ENCODE assay signal across 15 cellular contexts in genomic region chr10:74743401-74743800, GRCh38.
DNase-seq lines count a peak whose midpoint lies in the region; ATAC-seq, FAIRE-seq and TF ChIP-seq lines count a peak whose summit lies in the region.
"Had no signal": no experiment of that assay in that cellular context is flagged by ENCODE, and none has a peak within 500 bp of the region (broad histone marks: within the 10 kb centered on the region; RNA-seq: fewer than 3 reads in every experiment).

No MANE protein-coding gene starts in this region.

- in situ Hi-C loops in GM13976 (cut with MboI; ENCODE audit: low sequenced_read_pairs, unreplicated experiment): loop anchor here (10.0 kb wide), 2 partner anchors 281 to 351 kb away; a partner anchor contains a TSS

- H3K4me3 Mint-ChIP-seq in activated T-helper 1 cell treated with anti-CD3 and anti-CD28 coated beads, Interleukin-12 subunit alpha, Interleukin-12 subunit beta, Interleukin-2, Interleukin-4 antibody, amounts not matched to agents 30 ng/mL and 10 ng/mL and 1 ng/mL, durations not matched to agents 14 hours and 24 hours and 36 hours: no peak overlapping the region
- H3K4me3 Mint-ChIP-seq: CD8-positive, alpha-beta T cell; T-cell had no signal

- ATAC-seq in left lobe of liver: no peak
- ATAC-seq: CD8-positive, alpha-beta T cell; T-cell had no signal

- peak; percentile 46 for DNase-seq in activated CD8-positive, alpha-beta memory T cell treated with anti-CD3 and anti-CD28 coated beads for 24 hours
- DNase-seq in activated CD8-positive, alpha-beta memory T cell treated with anti-CD3 and anti-CD28 coated beads, Interleukin-2, amount 50 U/mL, for 4 hours: no peak
- DNase-seq in GM13976 (ENCODE audit: low spot score) (no peak), NCI-H69 (lab: John Stamatoyannopoulos, UW) (peak; percentile 37), left lobe of liver (ENCODE audit: low spot score) (peak; percentile 37), GM12892 (ENCODE audit: insufficient read length) (no peak)
- DNase-seq in activated T-helper 1 cell treated with anti-CD3 and anti-CD28 coated beads, Interleukin-12 subunit alpha, Interleukin-12 subunit beta, Interleukin-2, Interleukin-4 antibody, amounts not matched to agents 30 ng/mL and 10 ng/mL and 1 ng/mL, durations not matched to agents 14 hours and 24 hours and 36 hours (ENCODE audit: low spot score): no peak
- no peak for DNase-seq in activated CD4-positive, alpha-beta T cell treated with anti-CD3 and anti-CD28 coated beads, Interleukin-2, amount 50 U/mL, for 4 hours
- DNase-seq: AML-193, MM.1S, NCI-H1105, NCI-H1930, NCI-H524, T-cell had no signal

- no peak for FAIRE-seq in GM12892 (lab: Jason Lieb, UNC)

- H3K36me3 Mint-ChIP-seq in activated T-helper 1 cell treated with anti-CD3 and anti-CD28 coated beads, Interleukin-12 subunit alpha, Interleukin-12 subunit beta, Interleukin-2, Interleukin-4 antibody, amounts not matched to agents 30 ng/mL and 10 ng/mL and 1 ng/mL, durations not matched to agents 14 hours and 24 hours and 36 hours (ENCODE audit: low read depth): no peaks in the 10 kb centered on the region
- H3K36me3 Mint-ChIP-seq: CD8-positive, alpha-beta T cell; T-cell had no signal

- no peaks in the 10 kb centered on the region for H3K9me3 Mint-ChIP-seq in activated T-helper 1 cell treated with anti-CD3 and anti-CD28 coated beads, Interleukin-12 subunit alpha, Interleukin-12 subunit beta, Interleukin-2, Interleukin-4 antibody, amounts not matched to agents 30 ng/mL and 10 ng/mL and 1 ng/mL, durations not matched to agents 14 hours and 24 hours and 36 hours
- H3K9me3 Mint-ChIP-seq: CD8-positive, alpha-beta T cell; T-cell had no signal

- H3K4me1 Mint-ChIP-seq in activated T-helper 1 cell treated with anti-CD3 and anti-CD28 coated beads, Interleukin-12 subunit alpha, Interleukin-12 subunit beta, Interleukin-2, Interleukin-4 antibody, amounts not matched to agents 30 ng/mL and 10 ng/mL and 1 ng/mL, durations not matched to agents 14 hours and 24 hours and 36 hours (ENCODE audit: low read depth): peaks cover 20% of the 10 kb centered on the region

- H3K27ac Mint-ChIP-seq in activated T-helper 1 cell treated with anti-CD3 and anti-CD28 coated beads, Interleukin-12 subunit alpha, Interleukin-12 subunit beta, Interleukin-2, Interleukin-4 antibody, amounts not matched to agents 30 ng/mL and 10 ng/mL and 1 ng/mL, durations not matched to agents 14 hours and 24 hours and 36 hours: no peak overlapping the region
- H3K27ac Mint-ChIP-seq: CD8-positive, alpha-beta T cell; T-cell had no signal

- intact Hi-C loops in activated T-helper 1 cell treated with anti-CD3 and anti-CD28 coated beads, Interleukin-12 subunit alpha, Interleukin-12 subunit beta, Interleukin-2, Interleukin-4 antibody, amounts not matched to agents 30 ng/mL and 10 ng/mL and 1 ng/mL, durations not matched to agents 14 hours and 24 hours and 36 hours (cut with micrococcal nuclease): no loop called here

- H3K27me3 Mint-ChIP-seq in activated T-helper 1 cell treated with anti-CD3 and anti-CD28 coated beads, Interleukin-12 subunit alpha, Interleukin-12 subunit beta, Interleukin-2, Interleukin-4 antibody, amounts not matched to agents 30 ng/mL and 10 ng/mL and 1 ng/mL, durations not matched to agents 14 hours and 24 hours and 36 hours (ENCODE audit: insufficient read depth): no peaks in the 10 kb centered on the region
- H3K27me3 Mint-ChIP-seq: T-cell had no signal

- peak; percentile 9 for TF ChIP-seq CTCF in GM13976 (IDR thresholded peaks at IDR 0.05; ENCODE audit: borderline replicate concordance, control extremely low read depth, extremely low read depth, insufficient read depth, missing control alignments)

- TF ChIP-seq POLR2A in GM12892 (IDR thresholded peaks at IDR 0.05; ENCODE audit: low read depth, low read length): no peak

Comparison
In these comparisons a context has a peak if more than half of its experiments do, and no peak if none do; other contexts are left out.
1. DNase-seq: peak in activated CD8-positive, alpha-beta memory T cell treated with anti-CD3 and anti-CD28 coated beads for 24 hours (single experiment), NCI-H69 (single experiment) and left lobe of liver (single experiment); none in activated CD8-positive, alpha-beta memory T cell treated with anti-CD3 and anti-CD28 coated beads, Interleukin-2, amount 50 U/mL, for 4 hours (single experiment), GM13976 (single experiment), activated T-helper 1 cell treated with anti-CD3 and anti-CD28 coated beads, Interleukin-12 subunit alpha, Interleukin-12 subunit beta, Interleukin-2, Interleukin-4 antibody, amounts not matched to agents 30 ng/mL and 10 ng/mL and 1 ng/mL, durations not matched to agents 14 hours and 24 hours and 36 hours (single experiment), activated CD4-positive, alpha-beta T cell treated with anti-CD3 and anti-CD28 coated beads, Interleukin-2, amount 50 U/mL, for 4 hours (0 of 2) and GM12892 (single experiment).